ENCODE assay signal across 8 cellular contexts in the genomic region with DNA sequence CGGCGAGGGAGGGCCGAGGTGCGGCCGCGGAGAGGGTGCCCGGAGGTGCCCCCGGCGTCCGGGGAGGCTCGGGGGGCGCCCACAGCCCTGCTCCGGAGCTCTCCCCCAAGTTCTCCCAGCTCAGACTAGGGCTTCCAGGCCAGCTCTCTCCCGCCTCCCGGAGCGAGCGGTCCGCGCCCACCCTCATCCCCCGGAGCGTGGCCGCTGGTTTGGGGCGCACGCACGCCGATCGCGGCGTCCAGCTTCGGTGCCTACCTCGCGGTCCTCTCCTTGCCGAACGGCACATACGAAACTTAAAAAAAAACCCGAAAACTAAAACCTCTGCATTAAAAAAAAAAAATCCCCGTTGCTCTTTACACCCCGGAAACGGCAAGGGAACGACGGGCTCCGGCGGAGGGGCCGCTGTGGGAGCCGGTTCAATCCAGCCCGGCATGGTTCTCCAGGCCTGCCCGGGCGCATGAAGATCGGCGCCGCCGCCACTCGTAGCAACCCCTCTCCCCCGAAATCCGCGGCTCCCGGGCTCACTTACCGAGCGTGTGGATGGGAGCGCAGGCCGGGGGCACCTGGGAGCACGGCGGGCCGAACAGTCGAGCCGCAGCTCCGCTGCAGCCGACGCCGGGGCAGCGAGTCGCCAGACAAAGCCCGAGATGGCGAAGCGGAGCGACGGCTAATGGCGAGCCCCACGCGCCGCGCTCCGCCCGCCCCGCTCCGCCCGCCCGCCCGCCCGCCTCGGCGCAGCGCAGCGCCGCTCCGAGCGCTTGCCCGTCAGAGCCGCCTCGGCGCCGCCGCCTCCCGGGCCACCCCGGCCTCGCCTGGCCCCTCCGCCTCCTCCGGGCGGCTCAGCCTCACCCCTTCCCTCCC.
DNase-seq lines count a peak whose midpoint lies in the region; TF ChIP-seq lines count a peak whose summit lies in the region.

No MANE protein-coding gene starts in this region.

- H3K4me1 ChIP-seq in KMS-11 (ENCODE audit: low read depth, poor library complexity, severe bottlenecking), result peaks cover 33% of the 10 kb centered on the region

- peaks cover 48% of the 10 kb centered on the region for H3K79me2 ChIP-seq in KMS-11 (ENCODE audit: insufficient read depth, low read depth)

- H3K4me2 ChIP-seq in KMS-11, result peak overlapping the region; percentile 97

- DNase-seq in DMS 273 (lab: John Stamatoyannopoulos, UW; ENCODE audit: unreplicated experiment) (peak; percentile 84), DMS 273 treated with DMSO at 0.1 percent for 48 hours (lab: John Stamatoyannopoulos, UW) (no peak), cerebellar cortex (ENCODE audit: low spot score) (peak; percentile 31), kidney tubule cell (ENCODE audit: low spot score) (peak; percentile 52), DMS114 treated with DMSO at 0.1 percent for 48 hours (lab: John Stamatoyannopoulos, UW; ENCODE audit: unreplicated experiment) (no peak)
- DNase-seq in stimulated activated CD4-positive, alpha-beta T cell treated with anti-CD3 and anti-CD28 coated beads, Interleukin-4, amount 100 ng/mL, for 24 hours, result peak; percentile 61

- no peaks in the 10 kb centered on the region for H4K20me1 ChIP-seq in KMS-11 (ENCODE audit: insufficient read depth)

- peak overlapping the region; percentile 93 for H3K9ac ChIP-seq in KMS-11

- H2AFZ ChIP-seq in KMS-11 (ENCODE audit: low read depth), result peak overlapping the region; percentile 28; the same call in 1 of the 2 replicates

- no peak overlapping the region for H3K4me3 ChIP-seq in KMS-11 (IDR thresholded peaks at IDR 0.05; ENCODE audit: insufficient read depth, low read depth, low read length)

- no peaks in the 10 kb centered on the region for H3K27me3 ChIP-seq in KMS-11 (ENCODE audit: insufficient read depth, low read depth)

- H3K27ac ChIP-seq in KMS-11 (peak overlapping the region; percentile 96), VCaP (peak overlapping the region; percentile 100)

- H3K36me3 ChIP-seq in KMS-11 (ENCODE audit: insufficient read depth), result peaks cover 9% of the 10 kb centered on the region; the same call in 1 of the 2 replicates

- TF ChIP-seq CTCF in KMS-11 (conservative IDR thresholded peaks at IDR 0.05; ENCODE audit: low read depth, low read length) (no peak), VCaP (conservative IDR thresholded peaks at IDR 0.05) (no peak)

Comparison
In these comparisons a context has a peak if more than half of its experiments do, and no peak if none do; other contexts are left out.
1. DNase-seq: peak in DMS 273 (single experiment), cerebellar cortex (single experiment), kidney tubule cell (single experiment) and stimulated activated CD4-positive, alpha-beta T cell treated with anti-CD3 and anti-CD28 coated beads, Interleukin-4, amount 100 ng/mL, for 24 hours (single experiment); none in DMS 273 treated with DMSO at 0.1 percent for 48 hours (single experiment) and DMS114 treated with DMSO at 0.1 percent for 48 hours (single experiment).